In the genomic region with DNA sequence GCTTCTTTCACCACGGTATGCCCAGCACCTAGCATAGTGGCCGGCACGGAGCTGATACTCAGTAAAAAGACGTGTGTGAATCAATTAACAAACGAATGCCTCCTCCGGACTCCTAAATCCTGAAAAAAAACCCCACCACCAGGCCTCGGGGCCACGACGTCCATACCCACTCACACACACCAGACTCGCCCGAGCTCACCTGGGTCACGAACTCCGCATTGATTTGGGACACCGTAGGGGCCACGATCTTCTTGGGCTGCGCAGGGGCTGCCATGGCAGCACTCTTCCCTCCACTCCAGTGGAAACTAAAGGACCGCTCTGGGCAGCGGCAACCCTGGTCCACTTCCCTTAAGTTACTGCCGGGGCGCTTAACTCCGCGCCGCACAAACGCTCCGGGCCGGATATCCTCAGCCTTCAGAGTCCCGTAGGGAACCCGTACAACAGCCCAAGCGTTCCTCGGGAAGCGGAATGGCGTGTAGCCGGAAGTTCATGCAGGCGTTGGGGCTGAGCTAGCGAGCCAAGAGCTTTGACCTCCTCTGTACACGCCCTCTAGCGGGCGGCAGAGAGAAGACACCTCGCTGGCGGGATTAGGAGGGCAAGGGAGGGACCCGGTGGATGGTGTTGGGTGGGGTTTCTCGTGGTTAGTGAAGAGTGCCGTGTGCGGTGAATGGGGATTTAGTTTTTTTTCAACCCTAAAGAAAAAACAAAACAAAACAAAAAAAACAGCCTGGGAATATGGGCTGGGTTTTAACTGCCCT, we compare ENCODE assay signal across 8 cellular contexts. TPM values are rescaled to one million over a fixed set of nuclear protein-coding genes. Genes with fewer than 3 reads are reported as not detected.
DNase-seq lines count a peak whose midpoint lies in the region; ATAC-seq and TF ChIP-seq lines count a peak whose summit lies in the region.

TSS of gene AQR (minus strand) at position 403 of the 758 bp plus-strand sequence. CDS start at position 274, 129 bp downstream.

- peak within 1 kb of the TSS; percentile 99 for H3K27ac Mint-ChIP-seq in activated naive CD4-positive, alpha-beta T cell treated with anti-CD3 and anti-CD28 coated beads, Interleukin-2, amount 50 U/mL, for 24 hours

- no peaks in the 10 kb centered on the region for H3K9me3 Mint-ChIP-seq in activated naive CD4-positive, alpha-beta T cell treated with anti-CD3 and anti-CD28 coated beads, Interleukin-2, amount 50 U/mL, for 24 hours

- peak within 1 kb of the TSS; percentile 100 for H3K4me3 Mint-ChIP-seq in activated naive CD4-positive, alpha-beta T cell treated with anti-CD3 and anti-CD28 coated beads, Interleukin-2, amount 50 U/mL, for 24 hours

- peak; percentile 81 for TF ChIP-seq POLR2A in GM10847 (IDR thresholded peaks at IDR 0.05; ENCODE audit: extremely low read depth, insufficient read length)

- peaks cover 8% of the 10 kb centered on the region for H3K36me3 Mint-ChIP-seq in activated naive CD4-positive, alpha-beta T cell treated with anti-CD3 and anti-CD28 coated beads, Interleukin-2, amount 50 U/mL, for 24 hours

- peak within 1 kb of the TSS; percentile 100 for H2AFZ ChIP-seq in osteoblast (ENCODE audit: low read length)

- H3K27ac ChIP-seq in osteoblast (ENCODE audit: low read depth, low read length): peak within 1 kb of the TSS; percentile 75
- peak within 1 kb of the TSS; percentile 76 to 79 for H3K27ac ChIP-seq in thoracic aorta

- TF ChIP-seq CTCF in osteoblast (IDR thresholded peaks at IDR 0.05; ENCODE audit: extremely low read depth, low read depth, low read length): peak; percentile 81
- peak; percentile 97 for TF ChIP-seq CTCF in thoracic aorta (IDR thresholded peaks at IDR 0.05)

- H3K9me3 ChIP-seq in osteoblast (ENCODE audit: low read depth, low read length) (no peaks in the 10 kb centered on the region), thoracic aorta (no peaks in the 10 kb centered on the region)

- peaks cover 9% of the 10 kb centered on the region for H3K4me1 ChIP-seq in osteoblast (ENCODE audit: insufficient read depth, low read length)
- peaks cover 21 to 25% of the 10 kb centered on the region in 2 donors for H3K4me1 ChIP-seq in thoracic aorta (ENCODE audit: control insufficient read depth in 1 of 2, low read depth in 2 of 2)

- H3K27me3 Mint-ChIP-seq in activated naive CD4-positive, alpha-beta T cell treated with anti-CD3 and anti-CD28 coated beads, Interleukin-2, amount 50 U/mL, for 24 hours: no peaks in the 10 kb centered on the region

- DNase-seq in NCI-H1092 (lab: John Stamatoyannopoulos, UW) (peak; percentile 88), glomerular visceral epithelial cell (ENCODE audit: extremely low spot score) (peak; percentile 98), osteoblast (ENCODE audit: insufficient read length, low spot score, missing footprints) (peak; percentile 95), thoracic aorta (ENCODE audit: low spot score) (peak; percentile 84)

- H4K20me1 ChIP-seq in osteoblast (ENCODE audit: insufficient read depth, low read length): no peaks in the 10 kb centered on the region

- ATAC-seq in HG02610 (IDR thresholded peaks at IDR 0.05; ENCODE audit: unreplicated experiment) (peak; percentile 99), SK-N-SH treated with all-trans-retinoic acid at 6 μM for 48 hours (peak; percentile 100), thoracic aorta (ENCODE audit: insufficient number of reproducible peaks, low FRiP score, low read depth) (peak; percentile 99)

- H3K36me3 ChIP-seq in osteoblast (ENCODE audit: insufficient read depth, low read length) (peaks cover 3% of the 10 kb centered on the region), thoracic aorta (no peaks in the 10 kb centered on the region)

- H3K79me2 ChIP-seq in osteoblast (ENCODE audit: insufficient read depth, low read length): peaks cover 44% of the 10 kb centered on the region

- peaks cover 46% of the 10 kb centered on the region for H3K4me1 Mint-ChIP-seq in activated naive CD4-positive, alpha-beta T cell treated with anti-CD3 and anti-CD28 coated beads, Interleukin-2, amount 50 U/mL, for 24 hours

- H3K4me2 ChIP-seq in osteoblast (ENCODE audit: insufficient read depth, low read length): peak within 1 kb of the TSS; percentile 86

- H3K27me3 ChIP-seq in osteoblast (ENCODE audit: insufficient read depth, low read length): no peaks in the 10 kb centered on the region
- H3K27me3 ChIP-seq in thoracic aorta (replicated peaks; ENCODE audit: insufficient read depth): no peaks in the 10 kb centered on the region

- H3K4me3 ChIP-seq in osteoblast (ENCODE audit: insufficient read depth, low read length) (peak within 1 kb of the TSS; percentile 94), thoracic aorta (peak within 1 kb of the TSS; percentile 97)

TF ChIP-seq in SK-N-SH treated with all-trans-retinoic acid at 6 μM for 48 hours, 23 proteins besides CTCF, POLR2A, EP300 and RAD21:
- no peak for TF ChIP-seq SNAI2 (CRISPR knock-in tag; IDR thresholded peaks at IDR 0.05)
- TF ChIP-seq ZFP30 (CRISPR knock-in tag; IDR thresholded peaks at IDR 0.05): no peak
- TF ChIP-seq ZNF8 (CRISPR knock-in tag; IDR thresholded peaks at IDR 0.05): 0 out of 2 replicates have a peak, but pooled peaks have one; percentile 5
- no peak for TF ChIP-seq TOX (CRISPR knock-in tag; IDR thresholded peaks at IDR 0.05; ENCODE audit: borderline replicate concordance)
- TF ChIP-seq TSHZ2 (CRISPR knock-in tag; IDR thresholded peaks at IDR 0.05): 0 out of 2 replicates have a peak, but pooled peaks have one; percentile 26
- no peak for TF ChIP-seq PATZ1 (CRISPR knock-in tag; IDR thresholded peaks at IDR 0.05; ENCODE audit: borderline replicate concordance)
- no peak for TF ChIP-seq TCF4 (CRISPR knock-in tag; IDR thresholded peaks at IDR 0.05; ENCODE audit: borderline replicate concordance)
- TF ChIP-seq ISL1 (CRISPR knock-in tag; IDR thresholded peaks at IDR 0.05): no peak

RNA-seq across cellular contexts. Expression of gene AQR, which starts in this region (rescaled TPM):
- 24.6 and 24.8 TPM in 2 replicates for total RNA-seq in osteoblast
- total RNA-seq in thoracic aorta: 10 to 100 TPM; 19.6 to 37.0 TPM

Comparison
In these comparisons a context has a peak if more than half of its experiments do, and no peak if none do; other contexts are left out.
1. Peak in every context shown above with its lines: DNase-seq, ATAC-seq, H3K4me3 ChIP-seq and H3K27ac ChIP-seq.